ENCODE assay signal across 29 cellular contexts in genomic region chr15:33030315-33030714, GRCh38.
"Had no signal": no experiment of that assay in that cellular context is flagged by ENCODE, and none has a peak within 500 bp of the region (broad histone marks: within the 10 kb centered on the region; RNA-seq: fewer than 3 reads in every experiment).

No MANE protein-coding gene starts in this region.

- H3K9ac ChIP-seq: neural progenitor cell, parathyroid adenoma had no signal

- H3K4me1 ChIP-seq: neural progenitor cell, parathyroid adenoma, right atrium auricular region had no signal

- H2AFZ ChIP-seq: neural progenitor cell, parathyroid adenoma had no signal

- H3K27ac Mint-ChIP-seq: progenitor cell of endocrine pancreas; stimulated activated effector memory CD8-positive, alpha-beta T cell treated with anti-CD3 and anti-CD28 coated beads, Interleukin-12 subunit alpha, Interleukin-12 subunit beta, amount 100 ng/mL, for 72 hours; type B pancreatic cell had no signal

- H3K36me3 Mint-ChIP-seq: naive B cell; neural progenitor cell; stimulated activated effector memory CD8-positive, alpha-beta T cell treated with anti-CD3 and anti-CD28 coated beads, Interleukin-12 subunit alpha, Interleukin-12 subunit beta, amount 100 ng/mL, for 72 hours had no signal

- H3K9me3 Mint-ChIP-seq: naive B cell, neural progenitor cell had no signal

- H3K4me1 Mint-ChIP-seq: naive B cell; stimulated activated effector memory CD8-positive, alpha-beta T cell treated with anti-CD3 and anti-CD28 coated beads, Interleukin-12 subunit alpha, Interleukin-12 subunit beta, amount 100 ng/mL, for 72 hours had no signal

- ATAC-seq: heart right ventricle; left colon; left ventricle myocardium superior; lower lobe of right lung; sciatic nerve; stimulated activated effector memory CD8-positive, alpha-beta T cell treated with anti-CD3 and anti-CD28 coated beads, Interleukin-12 subunit alpha, Interleukin-12 subunit beta, amount 100 ng/mL, for 72 hours had no signal

- H3K4me2 ChIP-seq: neural progenitor cell had no signal

- H3K4me3 Mint-ChIP-seq: naive B cell; nephron; neural progenitor cell; stimulated activated effector memory CD8-positive, alpha-beta T cell treated with anti-CD3 and anti-CD28 coated beads, Interleukin-12 subunit alpha, Interleukin-12 subunit beta, amount 100 ng/mL, for 72 hours; type B pancreatic cell had no signal

- H3K27me3 Mint-ChIP-seq: progenitor cell of endocrine pancreas, type B pancreatic cell had no signal

- H3K36me3 ChIP-seq: esophagus squamous epithelium, heart right ventricle, lower lobe of right lung, neural progenitor cell, right atrium auricular region, stomach, thyroid gland had no signal

- DNase-seq: dermis blood vessel endothelial cell; effector memory CD4-positive, alpha-beta T cell; erythroblast; esophagus squamous epithelium; foreskin melanocyte; glutamatergic neuron; heart right ventricle; hippocampal formation; islet precursor cell; kidney glomerular epithelial cell; left colon; left ventricle myocardium superior; lower lobe of right lung; naive B cell; stimulated activated CD4-positive, alpha-beta T cell treated with anti-CD3 and anti-CD28 coated beads, Interleukin-12 subunit alpha, Interleukin-12 subunit beta, amount 100 ng/mL, for 4 hours; stimulated activated CD4-positive, alpha-beta T cell treated with anti-CD3 and anti-CD28 coated beads, Interleukin-1b, Interleukin-23, amount 100 ng/mL, for 48 hours; stimulated activated CD4-positive, alpha-beta T cell treated with anti-CD3 and anti-CD28 coated beads, Interleukin-4, amount 100 ng/mL, for 1 hour; stimulated activated naive CD4-positive, alpha-beta T cell treated with Interleukin-2 at 50 U/mL for 16 hours; stomach; thyroid gland had no signal

- H3K9me3 ChIP-seq: esophagus squamous epithelium, heart right ventricle, lower lobe of right lung, right atrium auricular region, stomach, thyroid gland had no signal

- H3K27ac ChIP-seq: esophagus squamous epithelium, heart right ventricle, lower lobe of right lung, neural progenitor cell, parathyroid adenoma, right atrium auricular region, stomach had no signal

- H3K27me3 ChIP-seq: esophagus squamous epithelium, heart right ventricle, neural progenitor cell, right atrium auricular region, stomach, thyroid gland had no signal

- H3K79me2 ChIP-seq: parathyroid adenoma had no signal

- H3K4me3 ChIP-seq: esophagus squamous epithelium, heart right ventricle, lower lobe of right lung, neural progenitor cell, right atrium auricular region, smooth muscle cell, stomach, thyroid gland had no signal
